In the genomic region with DNA sequence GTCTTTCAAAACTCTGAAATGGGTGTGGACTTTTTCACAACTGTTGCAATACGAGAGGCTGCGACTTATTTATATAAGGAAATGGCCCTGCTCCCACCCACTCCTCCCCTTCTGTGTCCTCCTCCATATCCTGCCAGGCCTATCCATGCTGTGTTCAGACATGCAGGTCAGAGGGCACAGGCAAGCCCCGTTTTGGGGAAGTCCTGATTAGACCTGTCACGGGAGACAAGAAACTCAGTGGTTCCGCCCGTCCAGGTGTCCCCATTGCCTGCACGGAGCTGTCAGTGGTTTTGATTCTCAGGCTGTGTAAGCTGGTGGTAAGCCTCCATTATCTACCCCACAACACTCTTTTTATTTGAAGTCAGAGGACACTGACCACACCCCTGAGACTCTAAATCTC, we compare ENCODE assay signal across 9 cellular contexts.
DNase-seq lines count a peak whose midpoint lies in the region; ATAC-seq and TF ChIP-seq lines count a peak whose summit lies in the region.
"Had no signal": no experiment of that assay in that cellular context is flagged by ENCODE, and none has a peak within 500 bp of the region (broad histone marks: within the 10 kb centered on the region; RNA-seq: fewer than 3 reads in every experiment).

No MANE protein-coding gene starts in this region.

- H2AFZ ChIP-seq in SK-N-SH (ENCODE audit: low read depth): no peak overlapping the region

- no peak for TF ChIP-seq POLR2A in GM18505 (IDR thresholded peaks at IDR 0.05; ENCODE audit: borderline replicate concordance, extremely low read depth, insufficient read depth, insufficient read length)

- TF ChIP-seq CTCF in lower lobe of right lung (IDR thresholded peaks at IDR 0.05): no peak
- no peak for TF ChIP-seq CTCF in BE2C (IDR thresholded peaks at IDR 0.05; ENCODE audit: low read depth, low read length)
- TF ChIP-seq CTCF in SK-N-SH (IDR thresholded peaks at IDR 0.05): no peak

- intact Hi-C loops in lower lobe of right lung (cut with DNase I): no loop called here

- H3K9me3 ChIP-seq in lower lobe of right lung: no peaks in the 10 kb centered on the region
- no peaks in the 10 kb centered on the region for H3K9me3 ChIP-seq in BE2C
- H3K9me3 ChIP-seq in SK-N-SH: no peaks in the 10 kb centered on the region

- in situ Hi-C loops in KBM-7 (cut with MboI; ENCODE audit: low pct_unique_long_range_greater_than_20kb, low sequenced_read_pairs): no loop called here

- H3K4me3 ChIP-seq in lower lobe of right lung: no peak overlapping the region
- no peak overlapping the region for H3K4me3 ChIP-seq in BE2C (ENCODE audit: low read depth, low read length)
- no peak overlapping the region for H3K4me3 ChIP-seq in SK-N-SH (ENCODE audit: low read depth in 2 of 2, low read length in 1 of 2)
- no peak overlapping the region for H3K4me3 ChIP-seq in H7 (ENCODE audit: insufficient read depth, low read depth, low read length)

- no peaks in the 10 kb centered on the region for H4K20me1 ChIP-seq in SK-N-SH (ENCODE audit: insufficient read depth)

- CTCF ChIA-PET in SK-N-SH (lab: Yijun Ruan, JAX): interaction anchor here (1.3 to 2.1 kb wide), 2 partner anchors 36 to 91 kb away, joined by 3 to 6 read pairs; no protein-coding TSS in a partner anchor

- H3K4me1 ChIP-seq in lower lobe of right lung (peaks cover 33% of the 10 kb centered on the region), BE2C (no peaks in the 10 kb centered on the region), SK-N-SH (ENCODE audit: control insufficient read depth in 1 of 2, insufficient read depth in 2 of 2, low read depth in 1 of 2, low read length in 1 of 2) (peaks cover 0 to 22% of the 10 kb centered on the region in 2 experiments; a peak in 1 of 4 replicates)

- peaks cover 3% of the 10 kb centered on the region; the same call in 1 of the 2 replicates for H3K79me2 ChIP-seq in SK-N-SH (ENCODE audit: insufficient read depth)

- no peaks in the 10 kb centered on the region for H3K9me2 ChIP-seq in SK-N-SH

- H3K27me3 ChIP-seq in lower lobe of right lung (ENCODE audit: low read depth) (no peaks in the 10 kb centered on the region), BE2C (no peaks in the 10 kb centered on the region), SK-N-SH (ENCODE audit: insufficient read depth) (no peaks in the 10 kb centered on the region), H7 (ENCODE audit: control insufficient read depth, insufficient read depth, low read length) (no peaks in the 10 kb centered on the region)

- H3K9ac ChIP-seq in SK-N-SH: no peak overlapping the region

- peak; percentile 79 for ATAC-seq in GM18907 (IDR thresholded peaks at IDR 0.05; ENCODE audit: unreplicated experiment)
- ATAC-seq in HG02610 (IDR thresholded peaks at IDR 0.05; ENCODE audit: unreplicated experiment): peak; percentile 76
- ATAC-seq in lower lobe of right lung: peak; percentile 77 to 85
- ATAC-seq in GM18505 (IDR thresholded peaks at IDR 0.05; ENCODE audit: unreplicated experiment): no peak

- H3K4me2 ChIP-seq in SK-N-SH: no peak overlapping the region

- no peaks in the 10 kb centered on the region for H3F3A ChIP-seq in SK-N-SH (replicated peaks; ENCODE audit: insufficient read depth)

- H3K27ac ChIP-seq in lower lobe of right lung (no peak overlapping the region), SK-N-SH (ENCODE audit: low read depth in 2 of 2, low read length in 1 of 2) (no peak overlapping the region)

- H3K36me3 ChIP-seq in lower lobe of right lung: no peaks in the 10 kb centered on the region
- H3K36me3 ChIP-seq in BE2C: no peaks in the 10 kb centered on the region
- no peaks in the 10 kb centered on the region for H3K36me3 ChIP-seq in SK-N-SH (replicated peaks in 1 of 2; ENCODE audit: control insufficient read depth in 1 of 2, insufficient read depth in 2 of 2, low read length in 1 of 2)
- no peaks in the 10 kb centered on the region for H3K36me3 ChIP-seq in H7 (replicated peaks; ENCODE audit: control insufficient read depth, insufficient read depth, low read length)

- POLR2A ChIA-PET in SK-N-SH (lab: Yijun Ruan, JAX): no interaction called here

- TF ChIP-seq RAD21 in SK-N-SH (IDR thresholded peaks at IDR 0.05; ENCODE audit: low read length): no peak

- peak; percentile 89 for DNase-seq in KBM-7
- peak; percentile 86 for DNase-seq in lower lobe of right lung
- DNase-seq in BE2C: no peak
- no peak for DNase-seq in SK-N-SH
- no peak for DNase-seq in H7
- DNase-seq: IMR-90 had no signal

- 91% methylated on average over 7 of the region's 7 CpGs for WGBS in SK-N-SH (ENCODE audit: low lambda C conversion rate)

- no peak for TF ChIP-seq EP300 in SK-N-SH (IDR thresholded peaks at IDR 0.05; ENCODE audit: borderline replicate concordance in 1 of 2, low read depth in 1 of 2, low read length in 1 of 2)

TF ChIP-seq in SK-N-SH, 30 proteins besides CTCF, POLR2A, EP300 and RAD21:
- no peak for TF ChIP-seq RCOR1 (IDR thresholded peaks at IDR 0.05; ENCODE audit: low read length)
- no peak for TF ChIP-seq FOXJ3 (CRISPR knock-in tag; IDR thresholded peaks at IDR 0.05)
- TF ChIP-seq SMC3 (IDR thresholded peaks at IDR 0.05; ENCODE audit: low read depth, low read length): no peak
- no peak for TF ChIP-seq CHD2 (IDR thresholded peaks at IDR 0.05; ENCODE audit: low read length, partially characterized antibody)
- no peak for TF ChIP-seq TCF12 (IDR thresholded peaks at IDR 0.05)
- TF ChIP-seq, protein P1, sequence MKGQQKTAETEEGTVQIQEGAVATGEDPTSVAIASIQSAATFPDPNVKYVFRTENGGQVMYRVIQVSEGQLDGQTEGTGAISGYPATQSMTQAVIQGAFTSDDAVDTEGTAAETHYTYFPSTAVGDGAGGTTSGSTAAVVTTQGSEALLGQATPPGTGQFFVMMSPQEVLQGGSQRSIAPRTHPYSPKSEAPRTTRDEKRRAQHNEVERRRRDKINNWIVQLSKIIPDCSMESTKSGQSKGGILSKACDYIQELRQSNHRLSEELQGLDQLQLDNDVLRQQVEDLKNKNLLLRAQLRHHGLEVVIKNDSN (IDR thresholded peaks at IDR 0.05; ENCODE audit: borderline replicate concordance, low read depth): no peak
- TF ChIP-seq RXRA (IDR thresholded peaks at IDR 0.05; ENCODE audit: borderline replicate concordance, low read depth): no peak
- TF ChIP-seq POLR2AphosphoS5 (IDR thresholded peaks at IDR 0.05; ENCODE audit: low read depth, low read length): no peak

Comparison
In these comparisons a context has a peak if more than half of its experiments do, and no peak if none do; other contexts are left out.
1. DNase-seq: peak in KBM-7 (single experiment) and lower lobe of right lung (single experiment); none in BE2C (single experiment), SK-N-SH (single experiment) and H7 (single experiment).